In the genomic region with DNA sequence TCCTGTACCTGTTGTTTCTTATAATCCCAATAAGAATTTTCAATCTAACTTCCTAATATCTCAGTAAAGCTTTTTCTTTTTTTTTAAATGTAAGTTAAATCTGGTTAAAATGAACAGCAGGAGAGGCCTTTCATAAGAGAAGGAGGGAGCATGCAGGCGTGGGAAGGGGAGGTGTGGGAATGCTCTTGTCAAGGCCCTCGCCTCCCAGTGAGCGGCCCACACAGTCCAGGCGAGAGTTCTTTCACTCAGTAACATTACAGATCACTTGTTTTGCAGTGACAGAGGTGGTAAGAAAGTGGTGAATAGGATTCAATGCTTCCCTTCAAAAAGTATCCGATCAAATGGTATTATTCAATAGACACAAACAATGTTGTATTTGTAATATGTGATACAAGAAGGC, we compare ENCODE assay signal across 26 cellular contexts.
"Had no signal": no experiment of that assay in that cellular context is flagged by ENCODE, and none has a peak within 500 bp of the region (broad histone marks: within the 10 kb centered on the region; RNA-seq: fewer than 3 reads in every experiment).

No MANE protein-coding gene starts in this region.

- H3K9me3 ChIP-seq: SJCRH30 had no signal

- H3K27me3 Mint-ChIP-seq: activated naive CD4-positive, alpha-beta T cell treated with anti-CD3 and anti-CD28 coated beads, Interleukin-2, amount 50 U/mL, for 24 hours; activated naive CD8-positive, alpha-beta T cell treated with anti-CD3 and anti-CD28 coated beads, Interleukin-2, amount 50 U/mL, for 24 hours had no signal

- H3K4me1 Mint-ChIP-seq: activated naive CD4-positive, alpha-beta T cell treated with anti-CD3 and anti-CD28 coated beads, Interleukin-2, amount 50 U/mL, for 24 hours; activated naive CD8-positive, alpha-beta T cell treated with anti-CD3 and anti-CD28 coated beads, Interleukin-2, amount 50 U/mL, for 24 hours; WTC11 had no signal

- H3K27me3 ChIP-seq: brain microvascular endothelial cell, SJCRH30 had no signal

- H3K4me3 ChIP-seq: SJCRH30 had no signal

- DNase-seq: activated CD4-positive, alpha-beta T cell treated with anti-CD3 and anti-CD28 coated beads for 48 hours; activated CD4-positive, alpha-beta T cell treated with anti-CD3 and anti-CD28 coated beads, Interleukin-2, amount 50 U/mL, for 4 hours; activated CD4-positive, CD25-positive, alpha-beta regulatory T cell treated with anti-CD3 and anti-CD28 coated beads, Interleukin-2, amount 50 U/mL, for 72 hours; activated CD8-positive, alpha-beta memory T cell treated with anti-CD3 and anti-CD28 coated beads, Interleukin-2, amount 50 U/mL, for 48 hours; activated CD8-positive, alpha-beta T cell treated with anti-CD3 and anti-CD28 coated beads, Interleukin-2, amount 10 ng/mL, durations not matched to agents 7 days and 5 days; activated naive CD4-positive, alpha-beta T cell; activated naive CD8-positive, alpha-beta T cell treated with anti-CD3 and anti-CD28 coated beads, Interleukin-2, amount 50 U/mL, for 24 hours; activated T-cell treated with anti-CD3 and anti-CD28 coated beads, Interleukin-2, amount 50 U/mL, for 1 hour; amniotic stem cell; brain microvascular endothelial cell; IMR-90; Kasumi-1; KBM-7; NCI-H146; NCI-H187 treated with DMSO at 0.1 percent for 48 hours; NCI-H2081 treated with DMSO at 0.1 percent for 48 hours; NCI-H2171; NCI-H2227 treated with DMSO at 0.1 percent for 48 hours; NCI-H526 treated with DMSO at 0.1 percent for 48 hours; NCI-H82; SJCRH30; SW 1271 had no signal

- ATAC-seq: activated CD8-positive, alpha-beta T cell treated with anti-CD3 and anti-CD28 coated beads, Interleukin-2, amount 10 ng/mL, durations not matched to agents 7 days and 5 days; activated naive CD8-positive, alpha-beta T cell treated with anti-CD3 and anti-CD28 coated beads, Interleukin-2, amount 50 U/mL, for 24 hours; SK-N-SH treated with all-trans-retinoic acid at 6 μM for 48 hours; WTC11 had no signal

- H3K36me3 ChIP-seq: brain microvascular endothelial cell, SJCRH30 had no signal

- H3K4me1 ChIP-seq: SJCRH30 had no signal

- H3K36me3 Mint-ChIP-seq: activated naive CD4-positive, alpha-beta T cell treated with anti-CD3 and anti-CD28 coated beads, Interleukin-2, amount 50 U/mL, for 24 hours had no signal

- H3K27ac Mint-ChIP-seq: activated CD8-positive, alpha-beta T cell treated with anti-CD3 and anti-CD28 coated beads, Interleukin-2, amount 10 ng/mL, durations not matched to agents 7 days and 5 days; activated naive CD4-positive, alpha-beta T cell treated with anti-CD3 and anti-CD28 coated beads, Interleukin-2, amount 50 U/mL, for 24 hours; activated naive CD8-positive, alpha-beta T cell treated with anti-CD3 and anti-CD28 coated beads, Interleukin-2, amount 50 U/mL, for 24 hours; T-helper 1 cell treated with Interleukin-12 subunit alpha and Interleukin-12 subunit beta and Interleukin-4 antibody, amounts not matched to agents 30 μg/mL and 1 μg/mL, for 36 hours; WTC11 had no signal

- H3K27ac ChIP-seq: brain microvascular endothelial cell, SJCRH30 had no signal

- H3K4me3 Mint-ChIP-seq: activated CD8-positive, alpha-beta T cell treated with anti-CD3 and anti-CD28 coated beads, Interleukin-2, amount 10 ng/mL, durations not matched to agents 7 days and 5 days; activated naive CD4-positive, alpha-beta T cell treated with anti-CD3 and anti-CD28 coated beads, Interleukin-2, amount 50 U/mL, for 24 hours; activated naive CD8-positive, alpha-beta T cell treated with anti-CD3 and anti-CD28 coated beads, Interleukin-2, amount 50 U/mL, for 24 hours; T-helper 1 cell treated with Interleukin-12 subunit alpha and Interleukin-12 subunit beta and Interleukin-4 antibody, amounts not matched to agents 30 μg/mL and 1 μg/mL, for 36 hours; WTC11 had no signal
